In the genomic region with DNA sequence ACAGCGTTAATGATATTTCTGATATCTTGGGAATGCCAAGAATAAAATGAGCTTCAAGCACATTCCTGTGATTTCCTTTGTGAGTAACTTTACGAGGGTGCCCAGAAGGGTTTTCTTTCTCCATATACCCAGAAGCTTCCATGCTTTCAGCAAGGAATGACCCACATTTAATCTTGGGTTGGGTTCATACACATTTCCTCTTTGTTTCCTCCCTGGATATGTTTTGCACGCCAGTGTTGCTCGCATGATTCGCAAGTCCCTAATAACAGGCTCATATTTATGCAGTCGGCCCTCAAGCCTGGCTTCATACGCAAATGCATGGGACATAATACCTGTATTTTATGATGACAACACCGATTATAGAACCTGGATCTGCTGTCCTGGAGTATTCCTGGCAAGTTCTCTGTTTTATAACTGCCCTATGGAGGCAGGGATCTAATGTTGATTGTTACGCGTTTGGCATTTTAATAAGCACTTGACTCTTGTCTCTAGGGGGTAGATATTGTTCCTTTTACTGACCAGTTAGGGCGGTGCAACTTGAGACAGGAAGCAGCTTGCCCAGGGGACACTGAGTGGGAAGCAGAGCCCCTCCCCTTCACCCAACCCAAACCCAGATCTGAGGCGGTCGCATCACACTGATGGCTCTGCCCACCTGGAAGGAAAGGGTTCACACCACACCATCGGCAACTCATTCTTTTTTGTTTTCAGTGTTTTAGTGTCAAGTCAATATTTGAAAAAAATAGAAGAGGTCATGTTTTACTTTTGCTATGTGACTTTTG, we compare ENCODE assay signal across 18 cellular contexts.
A peak's percentile ranks its signal among the peaks of the same experiment; 100 is the strongest.
DNase-seq lines count a peak whose midpoint lies in the region; ATAC-seq and TF ChIP-seq lines count a peak whose summit lies in the region.
"Had no signal": no experiment of that assay in that cellular context is flagged by ENCODE, and none has a peak within 500 bp of the region (broad histone marks: within the 10 kb centered on the region; RNA-seq: fewer than 3 reads in every experiment).

No MANE protein-coding gene starts in this region.

- H3K27ac ChIP-seq in iPS-18a (ENCODE audit: low read length) (peak overlapping the region; percentile 63), PC-9 (no peak overlapping the region)
- H3K27ac ChIP-seq: WERI-Rb-1 had no signal

- POLR2A ChIA-PET in PC-9 (lab: Charles Lee; ENCODE audit: unreplicated experiment): no interaction called here

- H3K36me3 ChIP-seq in ES-I3 (ENCODE audit: insufficient read depth, low read length): no peaks in the 10 kb centered on the region; the same call in 1 of the 2 replicates
- H3K36me3 ChIP-seq in iPS-18a (ENCODE audit: control insufficient read depth, low read depth, low read length): no peaks in the 10 kb centered on the region
- H3K36me3 ChIP-seq in PC-9 (ENCODE audit: low read depth): no peaks in the 10 kb centered on the region
- H3K36me3 ChIP-seq: WERI-Rb-1 had no signal

- no peak for TF ChIP-seq CTCF in PC-9 (conservative IDR thresholded peaks at IDR 0.05)

- no peak overlapping the region for H3K27ac Mint-ChIP-seq in stimulated activated naive B cell treated with anti-CD40 and anti-IgM and Interleukin-4, amounts not matched to agents 10 μg/mL and 1 μg/mL and 100 μg/mL, for 72 hours
- H3K27ac Mint-ChIP-seq: dendritic cell treated with granulocyte-macrophage colony-stimulating factor and Interleukin-4, amounts not matched to agents 40 ng/mL and 50 ng/mL, for 4 days had no signal

- H3K4me1 ChIP-seq in ES-I3 (ENCODE audit: insufficient read depth, low read length): peaks cover 33% of the 10 kb centered on the region
- peaks cover 35% of the 10 kb centered on the region for H3K4me1 ChIP-seq in iPS-18a (ENCODE audit: control insufficient read depth, low read depth, low read length)
- no peaks in the 10 kb centered on the region for H3K4me1 ChIP-seq in PC-9 (replicated peaks; ENCODE audit: insufficient read depth)

- H3K79me2 ChIP-seq in PC-9 (ENCODE audit: low read depth): no peaks in the 10 kb centered on the region

- H3K9me3 ChIP-seq in ES-I3 (ENCODE audit: control insufficient read depth, insufficient read depth, low read length) (peaks cover 2% of the 10 kb centered on the region; the same call in 1 of the 2 replicates), iPS-18a (ENCODE audit: control insufficient read depth, low read depth, low read length) (no peaks in the 10 kb centered on the region), PC-9 (ENCODE audit: insufficient read depth, low read depth) (no peaks in the 10 kb centered on the region; the same call in 1 of the 2 replicates)

- ATAC-seq in HG03457 (IDR thresholded peaks at IDR 0.05; ENCODE audit: unreplicated experiment): no peak
- no peak for ATAC-seq in stimulated activated naive B cell treated with anti-CD40 and anti-IgM and Interleukin-4, amounts not matched to agents 10 μg/mL and 1 μg/mL and 100 μg/mL, for 72 hours (replicated peaks)
- ATAC-seq: stimulated activated naive CD8-positive, alpha-beta T cell treated with anti-CD3 and anti-CD28 coated beads, Interleukin-15, Interleukin-2, amounts not matched to agents 100 U/mL and 50 U/mL, for 24 hours had no signal

- H2AFZ ChIP-seq in PC-9: no peak overlapping the region

- peak overlapping the region; percentile 8; the same call in 1 of the 2 replicates for H3K9ac ChIP-seq in ES-I3 (ENCODE audit: low read depth, low read length)
- no peak overlapping the region for H3K9ac ChIP-seq in iPS-18a (ENCODE audit: low read length)

- H3K27me3 ChIP-seq in iPS-18a (ENCODE audit: control insufficient read depth, insufficient read depth, low read length): no peaks in the 10 kb centered on the region
- H3K27me3 ChIP-seq in PC-9 (ENCODE audit: insufficient read depth, low read depth): peaks cover 75% of the 10 kb centered on the region

- H3K9me3 Mint-ChIP-seq in stimulated activated naive B cell treated with anti-CD40 and anti-IgM and Interleukin-4, amounts not matched to agents 10 μg/mL and 1 μg/mL and 100 μg/mL, for 72 hours: peaks cover 0 to 2% of the 10 kb centered on the region in 2 donors

- BruUV-seq in PC-9 (replicated peaks; lab: Mats Ljungman, UMichigan): no TSS peak

- intact Hi-C loops in PC-9 (cut with micrococcal nuclease; ENCODE audit: unreplicated experiment): no loop called here

- no peaks in the 10 kb centered on the region for H3K9me2 ChIP-seq in PC-9 (ENCODE audit: insufficient read depth)

- no peak overlapping the region for H3K4me3 Mint-ChIP-seq in stimulated activated naive B cell treated with anti-CD40 and anti-IgM and Interleukin-4, amounts not matched to agents 10 μg/mL and 1 μg/mL and 100 μg/mL, for 72 hours
- H3K4me3 Mint-ChIP-seq: dendritic cell treated with granulocyte-macrophage colony-stimulating factor and Interleukin-4, amounts not matched to agents 40 ng/mL and 50 ng/mL, for 4 days had no signal

- DNase-seq in NCI-H146 (lab: John Stamatoyannopoulos, UW): peak; percentile 62
- DNase-seq in NCI-H526 treated with DMSO at 0.1 percent for 48 hours (lab: John Stamatoyannopoulos, UW): peak; percentile 62
- no peak for DNase-seq in stimulated activated naive B cell treated with anti-CD40 and anti-IgM and Interleukin-4, amounts not matched to agents 10 μg/mL and 1 μg/mL and 100 μg/mL, for 72 hours
- no peak for DNase-seq in NCI-H82 (lab: John Stamatoyannopoulos, UW)
- DNase-seq in PC-9: no peak
- DNase-seq: activated CD8-positive, alpha-beta memory T cell treated with anti-CD3 and anti-CD28 coated beads for 24 hours; aorta; DMS 273 treated with DMSO at 0.1 percent for 48 hours; erythroblast; NCI-H1048; posterior cingulate gyrus; stimulated activated naive CD8-positive, alpha-beta T cell treated with anti-CD3 and anti-CD28 coated beads, Interleukin-15, Interleukin-2, amounts not matched to agents 100 U/mL and 50 U/mL, for 24 hours; WERI-Rb-1 had no signal

- peaks cover 0 to 6% of the 10 kb centered on the region in 2 donors for H3K4me1 Mint-ChIP-seq in stimulated activated naive B cell treated with anti-CD40 and anti-IgM and Interleukin-4, amounts not matched to agents 10 μg/mL and 1 μg/mL and 100 μg/mL, for 72 hours

- no peak overlapping the region for H3K4me2 ChIP-seq in PC-9
- H3K4me2 ChIP-seq: smooth muscle cell had no signal

- H4K20me1 ChIP-seq in PC-9 (ENCODE audit: insufficient read depth): no peaks in the 10 kb centered on the region; the same call in 1 of the 2 replicates

- peaks cover 7 to 11% of the 10 kb centered on the region in 2 donors for H3K27me3 Mint-ChIP-seq in stimulated activated naive B cell treated with anti-CD40 and anti-IgM and Interleukin-4, amounts not matched to agents 10 μg/mL and 1 μg/mL and 100 μg/mL, for 72 hours

- H3F3A ChIP-seq in PC-9 (ENCODE audit: insufficient read depth, low read depth): no peaks in the 10 kb centered on the region

- H3K36me3 Mint-ChIP-seq in stimulated activated naive B cell treated with anti-CD40 and anti-IgM and Interleukin-4, amounts not matched to agents 10 μg/mL and 1 μg/mL and 100 μg/mL, for 72 hours: no peaks in the 10 kb centered on the region

- peak overlapping the region; percentile 14 for H3K4me3 ChIP-seq in iPS-18a (ENCODE audit: low read length)
- no peak overlapping the region for H3K4me3 ChIP-seq in PC-9
- H3K4me3 ChIP-seq: smooth muscle cell had no signal

- CTCF ChIA-PET in PC-9 (lab: Charles Lee): no interaction called here

Comparison
In these comparisons a context has a peak if more than half of its experiments do, and no peak if none do; other contexts are left out.
1. DNase-seq: peak in NCI-H146 (single experiment) and NCI-H526 treated with DMSO at 0.1 percent for 48 hours (single experiment); none in stimulated activated naive B cell treated with anti-CD40 and anti-IgM and Interleukin-4, amounts not matched to agents 10 μg/mL and 1 μg/mL and 100 μg/mL, for 72 hours (single experiment), NCI-H82 (single experiment) and PC-9 (0 of 2).